25 cellular contexts compared by ENCODE assay signal in the genomic region with DNA sequence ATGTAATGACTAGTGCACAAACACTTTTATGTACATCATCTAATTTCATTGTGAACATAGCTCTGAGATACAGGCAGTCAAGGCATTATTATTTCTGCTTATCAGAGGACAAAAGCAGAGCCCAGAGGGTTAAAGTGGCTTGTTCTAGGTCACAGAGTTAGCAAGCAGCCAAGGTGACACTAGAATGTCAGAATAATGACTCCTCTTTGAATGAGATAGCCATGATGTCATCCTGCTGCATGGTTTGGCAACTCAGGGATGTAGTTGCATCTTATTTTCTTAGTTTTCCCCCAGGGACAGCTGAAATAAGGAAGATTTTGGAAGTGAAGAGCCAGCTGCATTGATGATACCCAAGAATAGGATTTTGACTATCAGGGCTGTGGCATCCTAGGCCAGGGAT. TPM values are rescaled to one million over a fixed set of nuclear protein-coding genes. Genes with fewer than 3 reads are reported as not detected.
A peak's percentile ranks its signal among the peaks of the same experiment; 100 is the strongest.
DNase-seq lines count a peak whose midpoint lies in the region; ATAC-seq and TF ChIP-seq lines count a peak whose summit lies in the region.
"Had no signal": no experiment of that assay in that cellular context is flagged by ENCODE, and none has a peak within 500 bp of the region (broad histone marks: within the 10 kb centered on the region; RNA-seq: fewer than 3 reads in every experiment).

No MANE protein-coding gene starts in this region.

- ATAC-seq in activated T-helper 17 cell treated with anti-CD3 and anti-CD28 coated beads, Interleukin-2, amount 50 U/mL, for 72 hours (replicated peaks): no peak
- ATAC-seq in left ventricle myocardium superior: peak; percentile 67
- ATAC-seq in activated naive CD4-positive, alpha-beta T cell treated with anti-CD3 and anti-CD28 coated beads, Interleukin-2, amount 50 U/mL, for 72 hours: no peak

- CTCF ChIA-PET in CD4-positive, alpha-beta memory T cell (lab: Charles Lee; ENCODE audit: partially characterized antibody): no interaction called here

- H3K4me1 Mint-ChIP-seq in activated T-helper 17 cell treated with anti-CD3 and anti-CD28 coated beads, Interleukin-2, amount 50 U/mL, for 72 hours: peaks cover 4% of the 10 kb centered on the region
- H3K4me1 Mint-ChIP-seq in CD4-positive, alpha-beta memory T cell: peaks cover 0 to 4% (median 1%) of the 10 kb centered on the region in 4 donors
- H3K4me1 Mint-ChIP-seq: activated CD4-positive, alpha-beta T cell treated with anti-CD3 and anti-CD28 coated beads, Interleukin-2, amount 10 ng/mL, durations not matched to agents 24 days and 14 days; central memory CD8-positive, alpha-beta T cell; neural crest cell had no signal

- H3K9me3 ChIP-seq in cardiac muscle cell (ENCODE audit: low read depth): no peaks in the 10 kb centered on the region
- no peaks in the 10 kb centered on the region for H3K9me3 ChIP-seq in CD4-positive, alpha-beta memory T cell (ENCODE audit: control insufficient read depth in 1 of 2, low read length in 2 of 2)
- H3K9me3 ChIP-seq: MG63, uterus had no signal

- H3K36me3 Mint-ChIP-seq in activated T-helper 17 cell treated with anti-CD3 and anti-CD28 coated beads, Interleukin-2, amount 50 U/mL, for 72 hours (ENCODE audit: low read depth): peaks cover 93% of the 10 kb centered on the region
- peaks cover 67 to 82% of the 10 kb centered on the region in 2 donors for H3K36me3 Mint-ChIP-seq in activated naive CD4-positive, alpha-beta T cell treated with anti-CD3 and anti-CD28 coated beads, Interleukin-2, amount 50 U/mL, for 72 hours
- H3K36me3 Mint-ChIP-seq in CD4-positive, alpha-beta memory T cell: peaks cover 77 to 85% of the 10 kb centered on the region in 2 donors

- peaks cover 13% of the 10 kb centered on the region for H3K9me3 Mint-ChIP-seq in activated T-helper 17 cell treated with anti-CD3 and anti-CD28 coated beads, Interleukin-2, amount 50 U/mL, for 72 hours
- peaks cover 21 to 22% of the 10 kb centered on the region in 2 donors for H3K9me3 Mint-ChIP-seq in activated naive CD4-positive, alpha-beta T cell treated with anti-CD3 and anti-CD28 coated beads, Interleukin-2, amount 50 U/mL, for 72 hours
- peaks cover 2 to 46% (median 29%) of the 10 kb centered on the region in 8 donors for H3K9me3 Mint-ChIP-seq in CD4-positive, alpha-beta memory T cell

- no peaks in the 10 kb centered on the region for H3K27me3 Mint-ChIP-seq in activated T-helper 17 cell treated with anti-CD3 and anti-CD28 coated beads, Interleukin-2, amount 50 U/mL, for 72 hours
- H3K27me3 Mint-ChIP-seq in CD4-positive, alpha-beta memory T cell: no peaks in the 10 kb centered on the region
- H3K27me3 Mint-ChIP-seq: activated CD4-positive, alpha-beta T cell treated with anti-CD3 and anti-CD28 coated beads, Interleukin-2, amount 10 ng/mL, durations not matched to agents 24 days and 14 days; central memory CD8-positive, alpha-beta T cell had no signal

- intact Hi-C loops in cardiac septum (cut with DNase I): no loop called here
- intact Hi-C loops in left ventricle myocardium superior (cut with micrococcal nuclease): no loop called here
- intact Hi-C loops in CD4-positive, alpha-beta memory T cell (cut with micrococcal nuclease): loop anchor here (2.0 kb wide), 1 partner anchor 19 kb away; no protein-coding TSS in a partner anchor

- no peak for DNase-seq in cardiac muscle cell (ENCODE audit: low read depth in 1 of 2, low spot score in 1 of 2)
- DNase-seq in cardiac septum (ENCODE audit: low spot score): no peak
- no peak for DNase-seq in left ventricle myocardium superior
- DNase-seq in activated naive CD4-positive, alpha-beta T cell treated with anti-CD3 and anti-CD28 coated beads, Interleukin-2, amount 50 U/mL, for 72 hours (ENCODE audit: low spot score in 2 of 2): no peak
- no peak for DNase-seq in CD4-positive, alpha-beta memory T cell
- DNase-seq in NCI-H2196 (lab: John Stamatoyannopoulos, UW; ENCODE audit: unreplicated experiment): no peak
- no peak for DNase-seq in DMS 273 treated with DMSO at 0.1 percent for 48 hours (lab: John Stamatoyannopoulos, UW)
- DNase-seq: ACHN; activated CD4-positive, alpha-beta T cell treated with anti-CD3 and anti-CD28 coated beads, Interleukin-2, amount 10 ng/mL, durations not matched to agents 24 days and 14 days; activated effector memory CD4-positive, alpha-beta T cell treated with Interleukin-2 at 50 U/mL for 16 hours; amniotic stem cell; effector memory CD4-positive, alpha-beta T cell; H7; hypothalamus; MG63; NCI-H1694; NCI-H345; RPMI8226; uterus had no signal

- no peak overlapping the region for H3K4me3 Mint-ChIP-seq in activated T-helper 17 cell treated with anti-CD3 and anti-CD28 coated beads, Interleukin-2, amount 50 U/mL, for 72 hours
- no peak overlapping the region for H3K4me3 Mint-ChIP-seq in CD4-positive, alpha-beta memory T cell
- H3K4me3 Mint-ChIP-seq: activated CD4-positive, alpha-beta T cell treated with anti-CD3 and anti-CD28 coated beads, Interleukin-2, amount 10 ng/mL, durations not matched to agents 24 days and 14 days; central memory CD8-positive, alpha-beta T cell; mesothelial cell of epicardium; neural crest cell had no signal

- TF ChIP-seq CTCF in cardiac muscle cell (IDR thresholded peaks at IDR 0.05; ENCODE audit: low read depth, low read length): no peak

- peaks cover 26% of the 10 kb centered on the region for H3K4me1 ChIP-seq in cardiac muscle cell (ENCODE audit: low read depth)
- H3K4me1 ChIP-seq in CD4-positive, alpha-beta memory T cell (ENCODE audit: insufficient read depth, low read length): no peaks in the 10 kb centered on the region

- no peaks in the 10 kb centered on the region for H3K27me3 ChIP-seq in cardiac muscle cell
- no peaks in the 10 kb centered on the region for H3K27me3 ChIP-seq in CD4-positive, alpha-beta memory T cell (ENCODE audit: insufficient read depth, low read length)
- H3K27me3 ChIP-seq: MG63, uterus had no signal

- H3K27ac ChIP-seq in cardiac muscle cell: peak overlapping the region; percentile 85
- H3K27ac ChIP-seq in CD4-positive, alpha-beta memory T cell (ENCODE audit: low read depth, low read length): no peak overlapping the region
- H3K27ac ChIP-seq: uterus had no signal

- POLR2A ChIA-PET in CD4-positive, alpha-beta memory T cell (lab: Charles Lee; ENCODE audit: partially characterized antibody): no interaction called here

- H3K4me3 ChIP-seq in cardiac muscle cell: no peak overlapping the region
- H3K4me3 ChIP-seq in CD4-positive, alpha-beta memory T cell (ENCODE audit: low read length in 2 of 2): no peak overlapping the region
- H3K4me3 ChIP-seq: MG63, uterus had no signal

- H3K27ac Mint-ChIP-seq in activated T-helper 17 cell treated with anti-CD3 and anti-CD28 coated beads, Interleukin-2, amount 50 U/mL, for 72 hours: peak overlapping the region; percentile 73
- no peak overlapping the region for H3K27ac Mint-ChIP-seq in activated naive CD4-positive, alpha-beta T cell treated with anti-CD3 and anti-CD28 coated beads, Interleukin-2, amount 50 U/mL, for 72 hours
- H3K27ac Mint-ChIP-seq in CD4-positive, alpha-beta memory T cell: no peak overlapping the region
- H3K27ac Mint-ChIP-seq: activated CD4-positive, alpha-beta T cell treated with anti-CD3 and anti-CD28 coated beads, Interleukin-2, amount 10 ng/mL, durations not matched to agents 24 days and 14 days; mesothelial cell of epicardium had no signal

- peaks cover 1% of the 10 kb centered on the region for H3K36me3 ChIP-seq in cardiac muscle cell
- peaks cover 6% of the 10 kb centered on the region for H3K36me3 ChIP-seq in CD4-positive, alpha-beta memory T cell (ENCODE audit: insufficient read depth, low read length)
- H3K36me3 ChIP-seq: uterus had no signal

RNA-seq across cellular contexts. Expression of gene KCNV2, which starts 54.4 kb away (rescaled TPM):
- total RNA-seq in cardiac muscle cell (not detected in 2 replicates), cardiac septum (not detected), left ventricle myocardium superior (not detected)
- polyA plus RNA-seq in cardiac muscle cell: 0.49 and 0.81 TPM in 2 replicates
- total RNA-seq in activated T-helper 17 cell treated with anti-CD3 and anti-CD28 coated beads, Interleukin-2, amount 50 U/mL, for 72 hours: not detected
- total RNA-seq in activated naive CD4-positive, alpha-beta T cell treated with anti-CD3 and anti-CD28 coated beads, Interleukin-2, amount 50 U/mL, for 72 hours: not detected
- not detected for total RNA-seq in CD4-positive, alpha-beta memory T cell
- not detected for polyA plus RNA-seq in CD4-positive, alpha-beta memory T cell
- total RNA-seq: activated CD4-positive, alpha-beta T cell treated with anti-CD3 and anti-CD28 coated beads, Interleukin-2, amount 10 ng/mL, durations not matched to agents 24 days and 14 days; fibroblast of villous mesenchyme; kidney epithelial cell; mesothelial cell of epicardium; neural crest cell; uterus had no signal
